1 cellular context compared by ENCODE assay signal in the genomic region with DNA sequence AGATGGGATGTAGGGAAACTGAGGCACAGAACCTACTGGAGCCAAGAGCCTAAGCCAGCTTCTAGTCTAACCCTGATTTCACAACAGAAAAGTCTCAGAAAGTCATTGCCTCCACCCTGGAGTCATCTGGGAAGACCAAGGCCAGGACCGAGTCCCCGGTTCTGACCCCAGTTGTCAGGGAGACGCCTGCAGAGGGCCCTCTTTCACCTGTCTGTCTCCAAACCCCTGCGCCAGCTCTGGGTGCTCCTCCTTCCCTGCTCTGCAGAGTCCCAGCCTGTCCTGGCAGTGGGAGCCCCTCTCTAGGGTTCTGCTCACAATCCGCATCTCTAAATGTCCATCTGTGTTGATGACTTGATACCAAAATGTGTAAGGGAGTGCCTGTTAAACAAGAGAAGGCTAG.
TF ChIP-seq lines count a peak whose summit lies in the region.

No MANE protein-coding gene starts in this region.

TF ChIP-seq in GM23338, 12 proteins besides CTCF, POLR2A, EP300 and RAD21 (continued from another document):
- TF ChIP-seq, protein P1, sequence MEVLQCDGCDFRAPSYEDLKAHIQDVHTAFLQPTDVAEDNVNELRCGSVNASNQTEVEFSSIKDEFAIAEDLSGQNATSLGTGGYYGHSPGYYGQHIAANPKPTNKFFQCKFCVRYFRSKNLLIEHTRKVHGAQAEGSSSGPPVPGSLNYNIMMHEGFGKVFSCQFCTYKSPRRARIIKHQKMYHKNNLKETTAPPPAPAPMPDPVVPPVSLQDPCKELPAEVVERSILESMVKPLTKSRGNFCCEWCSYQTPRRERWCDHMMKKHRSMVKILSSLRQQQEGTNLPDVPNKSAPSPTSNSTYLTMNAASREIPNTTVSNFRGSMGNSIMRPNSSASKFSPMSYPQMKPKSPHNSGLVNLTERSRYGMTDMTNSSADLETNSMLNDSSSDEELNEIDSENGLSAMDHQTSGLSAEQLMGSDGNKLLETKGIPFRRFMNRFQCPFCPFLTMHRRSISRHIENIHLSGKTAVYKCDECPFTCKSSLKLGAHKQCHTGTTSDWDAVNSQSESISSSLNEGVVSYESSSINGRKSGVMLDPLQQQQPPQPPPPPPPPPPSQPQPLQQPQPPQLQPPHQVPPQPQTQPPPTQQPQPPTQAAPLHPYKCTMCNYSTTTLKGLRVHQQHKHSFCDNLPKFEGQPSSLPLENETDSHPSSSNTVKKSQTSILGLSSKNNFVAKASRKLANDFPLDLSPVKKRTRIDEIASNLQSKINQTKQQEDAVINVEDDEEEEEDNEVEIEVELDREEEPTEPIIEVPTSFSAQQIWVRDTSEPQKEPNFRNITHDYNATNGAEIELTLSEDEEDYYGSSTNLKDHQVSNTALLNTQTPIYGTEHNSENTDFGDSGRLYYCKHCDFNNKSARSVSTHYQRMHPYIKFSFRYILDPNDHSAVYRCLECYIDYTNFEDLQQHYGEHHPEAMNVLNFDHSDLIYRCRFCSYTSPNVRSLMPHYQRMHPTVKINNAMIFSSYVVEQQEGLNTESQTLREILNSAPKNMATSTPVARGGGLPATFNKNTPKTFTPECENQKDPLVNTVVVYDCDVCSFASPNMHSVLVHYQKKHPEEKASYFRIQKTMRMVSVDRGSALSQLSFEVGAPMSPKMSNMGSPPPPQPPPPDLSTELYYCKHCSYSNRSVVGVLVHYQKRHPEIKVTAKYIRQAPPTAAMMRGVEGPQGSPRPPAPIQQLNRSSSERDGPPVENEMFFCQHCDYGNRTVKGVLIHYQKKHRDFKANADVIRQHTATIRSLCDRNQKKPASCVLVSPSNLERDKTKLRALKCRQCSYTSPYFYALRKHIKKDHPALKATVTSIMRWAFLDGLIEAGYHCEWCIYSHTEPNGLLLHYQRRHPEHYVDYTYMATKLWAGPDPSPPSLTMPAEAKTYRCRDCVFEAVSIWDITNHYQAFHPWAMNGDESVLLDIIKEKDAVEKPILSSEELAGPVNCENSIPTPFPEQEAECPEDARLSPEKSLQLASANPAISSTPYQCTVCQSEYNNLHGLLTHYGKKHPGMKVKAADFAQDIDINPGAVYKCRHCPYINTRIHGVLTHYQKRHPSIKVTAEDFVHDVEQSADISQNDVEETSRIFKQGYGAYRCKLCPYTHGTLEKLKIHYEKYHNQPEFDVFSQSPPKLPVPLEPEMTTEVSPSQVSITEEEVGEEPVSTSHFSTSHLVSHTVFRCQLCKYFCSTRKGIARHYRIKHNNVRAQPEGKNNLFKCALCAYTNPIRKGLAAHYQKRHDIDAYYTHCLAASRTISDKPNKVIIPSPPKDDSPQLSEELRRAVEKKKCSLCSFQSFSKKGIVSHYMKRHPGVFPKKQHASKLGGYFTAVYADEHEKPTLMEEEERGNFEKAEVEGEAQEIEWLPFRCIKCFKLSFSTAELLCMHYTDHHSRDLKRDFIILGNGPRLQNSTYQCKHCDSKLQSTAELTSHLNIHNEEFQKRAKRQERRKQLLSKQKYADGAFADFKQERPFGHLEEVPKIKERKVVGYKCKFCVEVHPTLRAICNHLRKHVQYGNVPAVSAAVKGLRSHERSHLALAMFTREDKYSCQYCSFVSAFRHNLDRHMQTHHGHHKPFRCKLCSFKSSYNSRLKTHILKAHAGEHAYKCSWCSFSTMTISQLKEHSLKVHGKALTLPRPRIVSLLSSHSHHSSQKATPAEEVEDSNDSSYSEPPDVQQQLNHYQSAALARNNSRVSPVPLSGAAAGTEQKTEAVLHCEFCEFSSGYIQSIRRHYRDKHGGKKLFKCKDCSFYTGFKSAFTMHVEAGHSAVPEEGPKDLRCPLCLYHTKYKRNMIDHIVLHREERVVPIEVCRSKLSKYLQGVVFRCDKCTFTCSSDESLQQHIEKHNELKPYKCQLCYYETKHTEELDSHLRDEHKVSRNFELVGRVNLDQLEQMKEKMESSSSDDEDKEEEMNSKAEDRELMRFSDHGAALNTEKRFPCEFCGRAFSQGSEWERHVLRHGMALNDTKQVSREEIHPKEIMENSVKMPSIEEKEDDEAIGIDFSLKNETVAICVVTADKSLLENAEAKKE (CRISPR knock-in tag; IDR thresholded peaks at IDR 0.05) = no peak
